14 cellular contexts compared by ENCODE assay signal in genomic region chr1:2455757-2456156, GRCh38.
"Had no signal": no experiment of that assay in that cellular context is flagged by ENCODE, and none has a peak within 500 bp of the region (broad histone marks: within the 10 kb centered on the region; RNA-seq: fewer than 3 reads in every experiment).

No MANE protein-coding gene starts in this region.

- H3K4me2 ChIP-seq: hepatocyte had no signal

- H3K4me3 ChIP-seq: esophagus squamous epithelium, hepatocyte, lower lobe of right lung, thyroid gland had no signal

- H3K27me3 ChIP-seq: hepatocyte, thyroid gland had no signal

- H3K4me1 ChIP-seq: lower lobe of right lung had no signal

- DNase-seq: activated CD4-positive, alpha-beta T cell treated with anti-CD3 and anti-CD28 coated beads, Interleukin-2, amount 50 U/mL, for 1 hour; activated CD4-positive, CD25-positive, alpha-beta regulatory T cell; activated effector memory CD4-positive, alpha-beta T cell treated with Interleukin-2 at 50 U/mL for 16 hours; activated T-cell treated with anti-CD3 and anti-CD28 coated beads, Interleukin-2, amount 50 U/mL, for 1 hour; esophagus squamous epithelium; lower lobe of right lung; midbrain; naive thymus-derived CD4-positive, alpha-beta T cell; posterior cingulate gyrus; small intestine; T-helper 2 cell; thyroid gland had no signal

- ATAC-seq: activated naive CD4-positive, alpha-beta T cell treated with anti-CD3 and anti-CD28 coated beads, Interleukin-2, amount 50 U/mL, for 72 hours; lower lobe of right lung; naive thymus-derived CD4-positive, alpha-beta T cell had no signal

- H3K9me3 ChIP-seq: esophagus squamous epithelium, lower lobe of right lung, thyroid gland had no signal

- H3K27ac ChIP-seq: esophagus squamous epithelium, hepatocyte, lower lobe of right lung, thyroid gland had no signal

- H3K36me3 ChIP-seq: lower lobe of right lung, thyroid gland had no signal
